In the genomic region with DNA sequence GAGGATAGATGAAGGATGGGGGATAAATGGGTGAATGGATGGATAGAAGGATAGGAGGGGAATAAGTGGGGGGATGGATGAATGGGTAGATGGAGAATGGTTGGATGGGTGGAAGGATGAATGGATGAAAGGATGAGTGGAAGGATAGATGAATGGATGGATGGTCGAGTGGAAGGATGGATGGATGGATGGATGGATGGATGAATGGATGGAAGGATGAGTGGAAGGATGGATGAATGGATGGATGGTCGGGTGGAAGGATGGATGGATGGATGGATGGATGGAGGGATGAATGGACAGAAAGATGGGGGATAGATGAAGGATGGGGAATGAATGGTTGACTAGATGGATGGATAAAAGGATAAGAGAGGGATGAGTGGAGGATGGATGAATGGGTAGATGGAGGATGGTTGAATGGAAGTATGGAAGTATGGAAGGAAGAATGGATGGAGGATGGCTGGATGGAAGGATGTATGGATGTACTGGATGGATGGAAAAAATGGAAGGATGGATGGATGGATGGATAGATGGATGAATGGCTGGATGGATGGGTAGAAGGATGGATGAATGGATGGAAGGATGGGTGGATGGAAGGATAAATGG, we compare ENCODE assay signal across 3 cellular contexts.
TF ChIP-seq lines count a peak whose summit lies in the region.

No MANE protein-coding gene starts in this region.

TF ChIP-seq in HepG2, 621 proteins besides CTCF, POLR2A, EP300 and RAD21:
- no peak for TF ChIP-seq ZSCAN25 (CRISPR knock-in tag; IDR thresholded peaks at IDR 0.05)
- TF ChIP-seq, protein P1, sequence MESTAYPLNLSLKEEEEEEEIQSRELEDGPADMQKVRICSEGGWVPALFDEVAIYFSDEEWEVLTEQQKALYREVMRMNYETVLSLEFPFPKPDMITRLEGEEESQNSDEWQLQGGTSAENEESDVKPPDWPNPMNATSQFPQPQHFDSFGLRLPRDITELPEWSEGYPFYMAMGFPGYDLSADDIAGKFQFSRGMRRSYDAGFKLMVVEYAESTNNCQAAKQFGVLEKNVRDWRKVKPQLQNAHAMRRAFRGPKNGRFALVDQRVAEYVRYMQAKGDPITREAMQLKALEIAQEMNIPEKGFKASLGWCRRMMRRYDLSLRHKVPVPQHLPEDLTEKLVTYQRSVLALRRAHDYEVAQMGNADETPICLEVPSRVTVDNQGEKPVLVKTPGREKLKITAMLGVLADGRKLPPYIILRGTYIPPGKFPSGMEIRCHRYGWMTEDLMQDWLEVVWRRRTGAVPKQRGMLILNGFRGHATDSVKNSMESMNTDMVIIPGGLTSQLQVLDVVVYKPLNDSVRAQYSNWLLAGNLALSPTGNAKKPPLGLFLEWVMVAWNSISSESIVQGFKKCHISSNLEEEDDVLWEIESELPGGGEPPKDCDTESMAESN (CRISPR knock-in tag; conservative IDR thresholded peaks at IDR 0.05): no peak
- TF ChIP-seq SSRP1 (CRISPR knock-in tag; IDR thresholded peaks at IDR 0.05): no peak
- no peak for TF ChIP-seq SUZ12 (IDR thresholded peaks at IDR 0.05; ENCODE audit: low read depth, low read length)
- TF ChIP-seq ZNF260 (CRISPR knock-in tag; IDR thresholded peaks at IDR 0.05; ENCODE audit: borderline replicate concordance, low read depth): no peak
- TF ChIP-seq, protein P2, sequence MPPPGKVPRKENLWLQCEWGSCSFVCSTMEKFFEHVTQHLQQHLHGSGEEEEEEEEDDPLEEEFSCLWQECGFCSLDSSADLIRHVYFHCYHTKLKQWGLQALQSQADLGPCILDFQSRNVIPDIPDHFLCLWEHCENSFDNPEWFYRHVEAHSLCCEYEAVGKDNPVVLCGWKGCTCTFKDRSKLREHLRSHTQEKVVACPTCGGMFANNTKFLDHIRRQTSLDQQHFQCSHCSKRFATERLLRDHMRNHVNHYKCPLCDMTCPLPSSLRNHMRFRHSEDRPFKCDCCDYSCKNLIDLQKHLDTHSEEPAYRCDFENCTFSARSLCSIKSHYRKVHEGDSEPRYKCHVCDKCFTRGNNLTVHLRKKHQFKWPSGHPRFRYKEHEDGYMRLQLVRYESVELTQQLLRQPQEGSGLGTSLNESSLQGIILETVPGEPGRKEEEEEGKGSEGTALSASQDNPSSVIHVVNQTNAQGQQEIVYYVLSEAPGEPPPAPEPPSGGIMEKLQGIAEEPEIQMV (CRISPR knock-in tag; IDR thresholded peaks at IDR 0.05; ENCODE audit: low read depth): no peak
- TF ChIP-seq PLRG1 (conservative IDR thresholded peaks at IDR 0.05): 0 out of 2 replicates have a peak, but pooled peaks have one; percentile 17
- TF ChIP-seq ZNF143 (CRISPR knock-in tag; IDR thresholded peaks at IDR 0.05): no peak
- TF ChIP-seq, protein P3, sequence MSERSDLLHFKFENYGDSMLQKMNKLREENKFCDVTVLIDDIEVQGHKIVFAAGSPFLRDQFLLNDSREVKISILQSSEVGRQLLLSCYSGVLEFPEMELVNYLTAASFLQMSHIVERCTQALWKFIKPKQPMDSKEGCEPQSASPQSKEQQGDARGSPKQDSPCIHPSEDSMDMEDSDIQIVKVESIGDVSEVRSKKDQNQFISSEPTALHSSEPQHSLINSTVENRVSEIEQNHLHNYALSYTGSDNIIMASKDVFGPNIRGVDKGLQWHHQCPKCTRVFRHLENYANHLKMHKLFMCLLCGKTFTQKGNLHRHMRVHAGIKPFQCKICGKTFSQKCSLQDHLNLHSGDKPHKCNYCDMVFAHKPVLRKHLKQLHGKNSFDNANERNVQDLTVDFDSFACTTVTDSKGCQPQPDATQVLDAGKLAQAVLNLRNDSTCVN (CRISPR knock-in tag; IDR thresholded peaks at IDR 0.05; ENCODE audit: borderline replicate concordance): no peak

TF ChIP-seq in K562, 482 proteins besides CTCF, POLR2A, EP300 and RAD21:
- no peak for TF ChIP-seq BRD9 (IDR thresholded peaks at IDR 0.05; ENCODE audit: low read depth, partially characterized antibody)
- peak; percentile 39; the same call in 1 of the 2 replicates for TF ChIP-seq EHMT2 (IDR thresholded peaks at IDR 0.05)

TF ChIP-seq in GM23338, 12 proteins besides CTCF, POLR2A, EP300 and RAD21:
- TF ChIP-seq EZH2phosphoT487 (IDR thresholded peaks at IDR 0.05; ENCODE audit: unreplicated experiment): no peak
- TF ChIP-seq, protein P4, sequence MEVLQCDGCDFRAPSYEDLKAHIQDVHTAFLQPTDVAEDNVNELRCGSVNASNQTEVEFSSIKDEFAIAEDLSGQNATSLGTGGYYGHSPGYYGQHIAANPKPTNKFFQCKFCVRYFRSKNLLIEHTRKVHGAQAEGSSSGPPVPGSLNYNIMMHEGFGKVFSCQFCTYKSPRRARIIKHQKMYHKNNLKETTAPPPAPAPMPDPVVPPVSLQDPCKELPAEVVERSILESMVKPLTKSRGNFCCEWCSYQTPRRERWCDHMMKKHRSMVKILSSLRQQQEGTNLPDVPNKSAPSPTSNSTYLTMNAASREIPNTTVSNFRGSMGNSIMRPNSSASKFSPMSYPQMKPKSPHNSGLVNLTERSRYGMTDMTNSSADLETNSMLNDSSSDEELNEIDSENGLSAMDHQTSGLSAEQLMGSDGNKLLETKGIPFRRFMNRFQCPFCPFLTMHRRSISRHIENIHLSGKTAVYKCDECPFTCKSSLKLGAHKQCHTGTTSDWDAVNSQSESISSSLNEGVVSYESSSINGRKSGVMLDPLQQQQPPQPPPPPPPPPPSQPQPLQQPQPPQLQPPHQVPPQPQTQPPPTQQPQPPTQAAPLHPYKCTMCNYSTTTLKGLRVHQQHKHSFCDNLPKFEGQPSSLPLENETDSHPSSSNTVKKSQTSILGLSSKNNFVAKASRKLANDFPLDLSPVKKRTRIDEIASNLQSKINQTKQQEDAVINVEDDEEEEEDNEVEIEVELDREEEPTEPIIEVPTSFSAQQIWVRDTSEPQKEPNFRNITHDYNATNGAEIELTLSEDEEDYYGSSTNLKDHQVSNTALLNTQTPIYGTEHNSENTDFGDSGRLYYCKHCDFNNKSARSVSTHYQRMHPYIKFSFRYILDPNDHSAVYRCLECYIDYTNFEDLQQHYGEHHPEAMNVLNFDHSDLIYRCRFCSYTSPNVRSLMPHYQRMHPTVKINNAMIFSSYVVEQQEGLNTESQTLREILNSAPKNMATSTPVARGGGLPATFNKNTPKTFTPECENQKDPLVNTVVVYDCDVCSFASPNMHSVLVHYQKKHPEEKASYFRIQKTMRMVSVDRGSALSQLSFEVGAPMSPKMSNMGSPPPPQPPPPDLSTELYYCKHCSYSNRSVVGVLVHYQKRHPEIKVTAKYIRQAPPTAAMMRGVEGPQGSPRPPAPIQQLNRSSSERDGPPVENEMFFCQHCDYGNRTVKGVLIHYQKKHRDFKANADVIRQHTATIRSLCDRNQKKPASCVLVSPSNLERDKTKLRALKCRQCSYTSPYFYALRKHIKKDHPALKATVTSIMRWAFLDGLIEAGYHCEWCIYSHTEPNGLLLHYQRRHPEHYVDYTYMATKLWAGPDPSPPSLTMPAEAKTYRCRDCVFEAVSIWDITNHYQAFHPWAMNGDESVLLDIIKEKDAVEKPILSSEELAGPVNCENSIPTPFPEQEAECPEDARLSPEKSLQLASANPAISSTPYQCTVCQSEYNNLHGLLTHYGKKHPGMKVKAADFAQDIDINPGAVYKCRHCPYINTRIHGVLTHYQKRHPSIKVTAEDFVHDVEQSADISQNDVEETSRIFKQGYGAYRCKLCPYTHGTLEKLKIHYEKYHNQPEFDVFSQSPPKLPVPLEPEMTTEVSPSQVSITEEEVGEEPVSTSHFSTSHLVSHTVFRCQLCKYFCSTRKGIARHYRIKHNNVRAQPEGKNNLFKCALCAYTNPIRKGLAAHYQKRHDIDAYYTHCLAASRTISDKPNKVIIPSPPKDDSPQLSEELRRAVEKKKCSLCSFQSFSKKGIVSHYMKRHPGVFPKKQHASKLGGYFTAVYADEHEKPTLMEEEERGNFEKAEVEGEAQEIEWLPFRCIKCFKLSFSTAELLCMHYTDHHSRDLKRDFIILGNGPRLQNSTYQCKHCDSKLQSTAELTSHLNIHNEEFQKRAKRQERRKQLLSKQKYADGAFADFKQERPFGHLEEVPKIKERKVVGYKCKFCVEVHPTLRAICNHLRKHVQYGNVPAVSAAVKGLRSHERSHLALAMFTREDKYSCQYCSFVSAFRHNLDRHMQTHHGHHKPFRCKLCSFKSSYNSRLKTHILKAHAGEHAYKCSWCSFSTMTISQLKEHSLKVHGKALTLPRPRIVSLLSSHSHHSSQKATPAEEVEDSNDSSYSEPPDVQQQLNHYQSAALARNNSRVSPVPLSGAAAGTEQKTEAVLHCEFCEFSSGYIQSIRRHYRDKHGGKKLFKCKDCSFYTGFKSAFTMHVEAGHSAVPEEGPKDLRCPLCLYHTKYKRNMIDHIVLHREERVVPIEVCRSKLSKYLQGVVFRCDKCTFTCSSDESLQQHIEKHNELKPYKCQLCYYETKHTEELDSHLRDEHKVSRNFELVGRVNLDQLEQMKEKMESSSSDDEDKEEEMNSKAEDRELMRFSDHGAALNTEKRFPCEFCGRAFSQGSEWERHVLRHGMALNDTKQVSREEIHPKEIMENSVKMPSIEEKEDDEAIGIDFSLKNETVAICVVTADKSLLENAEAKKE (CRISPR knock-in tag; IDR thresholded peaks at IDR 0.05): no peak
- TF ChIP-seq CREB1 (CRISPR knock-in tag; IDR thresholded peaks at IDR 0.05; ENCODE audit: low read depth): no peak
- TF ChIP-seq, protein P5, sequence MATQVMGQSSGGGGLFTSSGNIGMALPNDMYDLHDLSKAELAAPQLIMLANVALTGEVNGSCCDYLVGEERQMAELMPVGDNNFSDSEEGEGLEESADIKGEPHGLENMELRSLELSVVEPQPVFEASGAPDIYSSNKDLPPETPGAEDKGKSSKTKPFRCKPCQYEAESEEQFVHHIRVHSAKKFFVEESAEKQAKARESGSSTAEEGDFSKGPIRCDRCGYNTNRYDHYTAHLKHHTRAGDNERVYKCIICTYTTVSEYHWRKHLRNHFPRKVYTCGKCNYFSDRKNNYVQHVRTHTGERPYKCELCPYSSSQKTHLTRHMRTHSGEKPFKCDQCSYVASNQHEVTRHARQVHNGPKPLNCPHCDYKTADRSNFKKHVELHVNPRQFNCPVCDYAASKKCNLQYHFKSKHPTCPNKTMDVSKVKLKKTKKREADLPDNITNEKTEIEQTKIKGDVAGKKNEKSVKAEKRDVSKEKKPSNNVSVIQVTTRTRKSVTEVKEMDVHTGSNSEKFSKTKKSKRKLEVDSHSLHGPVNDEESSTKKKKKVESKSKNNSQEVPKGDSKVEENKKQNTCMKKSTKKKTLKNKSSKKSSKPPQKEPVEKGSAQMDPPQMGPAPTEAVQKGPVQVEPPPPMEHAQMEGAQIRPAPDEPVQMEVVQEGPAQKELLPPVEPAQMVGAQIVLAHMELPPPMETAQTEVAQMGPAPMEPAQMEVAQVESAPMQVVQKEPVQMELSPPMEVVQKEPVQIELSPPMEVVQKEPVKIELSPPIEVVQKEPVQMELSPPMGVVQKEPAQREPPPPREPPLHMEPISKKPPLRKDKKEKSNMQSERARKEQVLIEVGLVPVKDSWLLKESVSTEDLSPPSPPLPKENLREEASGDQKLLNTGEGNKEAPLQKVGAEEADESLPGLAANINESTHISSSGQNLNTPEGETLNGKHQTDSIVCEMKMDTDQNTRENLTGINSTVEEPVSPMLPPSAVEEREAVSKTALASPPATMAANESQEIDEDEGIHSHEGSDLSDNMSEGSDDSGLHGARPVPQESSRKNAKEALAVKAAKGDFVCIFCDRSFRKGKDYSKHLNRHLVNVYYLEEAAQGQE (IDR thresholded peaks at IDR 0.05; ENCODE audit: unreplicated experiment): no peak
- no peak for TF ChIP-seq POLR2AphosphoS5 (IDR thresholded peaks at IDR 0.05; ENCODE audit: low read depth)
- TF ChIP-seq JUNB (IDR thresholded peaks at IDR 0.05; ENCODE audit: unreplicated experiment): no peak
